ENCODE assay signal across 8 cellular contexts in genomic region chr10:69087600-69088470, GRCh38. TPM values are rescaled to one million over a fixed set of nuclear protein-coding genes. Genes with fewer than 3 reads are reported as not detected.
DNase-seq lines count a peak whose midpoint lies in the region; ATAC-seq, FAIRE-seq and TF ChIP-seq lines count a peak whose summit lies in the region.

Gene SRGN (plus strand): TSS chr10:69088103. CDS start chr10:69088158, 55 bp downstream.

- no peaks in the 10 kb centered on the region for H3K9me3 ChIP-seq in K562 (replicated peaks; ENCODE audit: control insufficient read depth, insufficient read depth, low read depth, low read length)

- POLR2A ChIA-PET in K562 (lab: Yijun Ruan, JAX): interaction anchor here (0.6 to 2.1 kb wide), 12 partner anchors 8 to 76 kb away, joined by 3 to 9 read pairs (median 4); no protein-coding TSS in a partner anchor
- POLR2A ChIA-PET in RWPE1 (lab: Yijun Ruan, JAX; ENCODE audit: low non-redundant PET): no interaction called here

- TF ChIP-seq EP300 in K562 (IDR thresholded peaks at IDR 0.05; ENCODE audit: low read length): no peak

- H3K4me2 ChIP-seq in K562 (ENCODE audit: insufficient read depth, low read length): peak within 1 kb of the TSS; percentile 95

- TF ChIP-seq RAD21 in K562 (CRISPR knock-in tag; conservative IDR thresholded peaks at IDR 0.05 in 1 of 2, IDR thresholded peaks at IDR 0.05 in 1 of 2): no peak

- BruUV-seq in K562 (replicated peaks; lab: Mats Ljungman, UMichigan): no TSS peak

- FAIRE-seq in K562 (lab: Jason Lieb, UNC): peak; percentile 75

- no peak within 1 kb of the TSS for H3K27ac Mint-ChIP-seq in progenitor cell of endocrine pancreas

- H4K20me1 ChIP-seq in K562 (replicated peaks; ENCODE audit: control insufficient read depth, insufficient read depth, low read length): no peaks in the 10 kb centered on the region

- ATAC-seq in GM18907 (IDR thresholded peaks at IDR 0.05; ENCODE audit: unreplicated experiment): peak; percentile 69
- peak; percentile 50 for ATAC-seq in HG03175 (IDR thresholded peaks at IDR 0.05; ENCODE audit: unreplicated experiment)
- ATAC-seq in K562: peak; percentile 70

- TF ChIP-seq POLR2A in K562 (conservative IDR thresholded peaks at IDR 0.05): peak; percentile 96

- peaks cover 30% of the 10 kb centered on the region for H3K27me3 Mint-ChIP-seq in progenitor cell of endocrine pancreas

- peak within 1 kb of the TSS; percentile 51 for H3K4me3 ChIP-seq in K562

- peak; percentile 69 for DNase-seq in T-helper 22 cell (ENCODE audit: low read depth)
- DNase-seq in K562 (ENCODE audit: extremely low read depth in 1 of 4, low spot score in 3 of 4): peak in 3 of 4 experiments; percentile 27 to 90 (median 79)
- DNase-seq in kidney tubule cell (ENCODE audit: low spot score): peak; percentile 8
- DNase-seq in stimulated activated CD4-positive, alpha-beta T cell treated with anti-CD3 and anti-CD28 coated beads, TNF-alpha, amount 100 ng/mL, for 4 hours (ENCODE audit: low read depth in 3 of 3): peak in 2 of 3 experiments; percentile 53 to 61
- no peak for DNase-seq in progenitor cell of endocrine pancreas (ENCODE audit: low spot score, unreplicated experiment)
- no peak for DNase-seq in RWPE1 (ENCODE audit: low spot score)

- in situ Hi-C loops in K562 (cut with MboI): no loop called here

- peaks cover 6% of the 10 kb centered on the region; the same call in 1 of the 3 replicates for H3K36me3 ChIP-seq in K562 (ENCODE audit: control insufficient read depth, insufficient read depth, low read length)

- H3K27me3 ChIP-seq in K562 (ENCODE audit: control insufficient read depth in 2 of 2, insufficient read depth in 2 of 2, low read length in 2 of 2): no peaks in the 10 kb centered on the region

- H3K27ac ChIP-seq in K562 (ENCODE audit: extremely low read depth, low read depth, low read length) (peak within 1 kb of the TSS; percentile 89), RWPE1 (no peak within 1 kb of the TSS)

- H3K9me3 Mint-ChIP-seq in progenitor cell of endocrine pancreas (ENCODE audit: low read depth): no peaks in the 10 kb centered on the region

- no peaks in the 10 kb centered on the region for H3K36me3 Mint-ChIP-seq in progenitor cell of endocrine pancreas (ENCODE audit: insufficient read depth)

- 4% methylated on average over 9 of the region's 9 CpGs for WGBS in K562 (ENCODE audit: insufficient coverage, low coverage, missing lambda C conversion rate)

- no peaks in the 10 kb centered on the region for H3K4me1 Mint-ChIP-seq in progenitor cell of endocrine pancreas (ENCODE audit: low read depth)

- H3K9ac ChIP-seq in K562 (ENCODE audit: insufficient read depth in 1 of 2, low read depth in 2 of 2, low read length in 2 of 2): peak within 1 kb of the TSS; percentile 91 to 92

- no peak within 1 kb of the TSS for H3K4me3 Mint-ChIP-seq in progenitor cell of endocrine pancreas (ENCODE audit: low read depth)

- no peaks in the 10 kb centered on the region for H3K9me1 ChIP-seq in K562 (ENCODE audit: control insufficient read depth, insufficient read depth, low read length)

- intact Hi-C loops in K562 (cut with micrococcal nuclease): loop anchor here (2.0 kb wide), 2 partner anchors 37 to 131 kb away; partner anchors contain the start of genes DDX21 and VPS26A

- H2AFZ ChIP-seq in K562 (ENCODE audit: low read depth, low read length): peak within 1 kb of the TSS; percentile 100

- peaks cover 51% of the 10 kb centered on the region for H3K79me2 ChIP-seq in K562 (ENCODE audit: control insufficient read depth, insufficient read depth, low read length)

- peaks cover 3 to 28% of the 10 kb centered on the region in 2 experiments; a peak in 4 of 5 replicates for H3K4me1 ChIP-seq in K562 (replicated peaks in 1 of 2; ENCODE audit: control insufficient read depth in 2 of 2, insufficient read depth in 2 of 2, low read length in 2 of 2)

- CTCF ChIA-PET in K562 (lab: Yijun Ruan, JAX; ENCODE audit: low intra/inter-chr PET ratio): interaction anchor here (0.6 to 1.6 kb wide), 2 partner anchors 48 to 84 kb away, joined by 3 to 5 read pairs; no protein-coding TSS in a partner anchor
- CTCF ChIA-PET in RWPE1 (lab: Yijun Ruan, JAX): interaction anchor here (0.6 to 0.9 kb wide), 2 partner anchors 44 to 111 kb away, joined by 3 read pairs; no protein-coding TSS in a partner anchor

- TF ChIP-seq CTCF in K562 (IDR thresholded peaks at IDR 0.05 in 2 of 3, conservative IDR thresholded peaks at IDR 0.05 in 1 of 3; ENCODE audit: insufficient read depth in 2 of 3, low read depth in 1 of 3, low read length in 3 of 3): no peak
- no peak for TF ChIP-seq CTCF in progenitor cell of endocrine pancreas (IDR thresholded peaks at IDR 0.05; ENCODE audit: unreplicated experiment)
- TF ChIP-seq CTCF in RWPE1 (conservative IDR thresholded peaks at IDR 0.05; ENCODE audit: low read depth): no peak

TF ChIP-seq in K562, 482 proteins besides CTCF, POLR2A, EP300 and RAD21 (continues in another document):
- TF ChIP-seq MITF (IDR thresholded peaks at IDR 0.05) (no peak), LCOR (CRISPR knock-in tag; IDR thresholded peaks at IDR 0.05) (peak; percentile 49; the same call in 1 of the 2 replicates), SNIP1 (IDR thresholded peaks at IDR 0.05; ENCODE audit: low read depth) (no peak), PML (IDR thresholded peaks at IDR 0.05; ENCODE audit: low read length) (peak; percentile 89), HDAC1 (IDR thresholded peaks at IDR 0.05) (peak in 1 of 2 experiments; percentile 42; a peak in 1 of 4 replicates), NFIC (IDR thresholded peaks at IDR 0.05) (peak; percentile 43), ZNF347 (CRISPR knock-in tag; IDR thresholded peaks at IDR 0.05; ENCODE audit: low read depth) (no peak), ZNF197 (CRISPR knock-in tag; IDR thresholded peaks at IDR 0.05; ENCODE audit: low read depth) (no peak), TFAM (CRISPR knock-in tag; conservative IDR thresholded peaks at IDR 0.05) (no peak), CTCFL (IDR thresholded peaks at IDR 0.05; ENCODE audit: borderline replicate concordance, insufficient read depth, low read depth, low read length, poor library complexity, severe bottlenecking) (no peak), SMARCC2 (IDR thresholded peaks at IDR 0.05; ENCODE audit: low read depth) (peak; percentile 21; the same call in 1 of the 2 replicates), CREB5 (CRISPR knock-in tag; IDR thresholded peaks at IDR 0.05) (no peak), PHB (CRISPR knock-in tag; IDR thresholded peaks at IDR 0.05) (no peak)

RNA-seq across cellular contexts. Expression of gene SRGN, which starts in this region (rescaled TPM):
- 88.1 and 137 TPM in 2 replicates for total RNA-seq in K562 (2011; cell fraction: chromatin; rRNA removed; ENCODE audit: low replicate concordance)
- 154 and 205 TPM in 2 replicates for total RNA-seq in K562 (2011; cell fraction: nucleolus; rRNA removed)
- 184 and 200 TPM in 2 replicates for total RNA-seq in K562 (2011; cell fraction: nucleoplasm; rRNA removed)
- total RNA-seq in K562 (2014; rRNA removed) (147 and 180 TPM in 2 replicates), K562 (2014; rRNA removed; fragmentation: Illumina TruSeq; extraction: Trizol) (256 and 289 TPM in 2 replicates), K562 (2015; rRNA removed; fragmentation: Illumina TruSeq; extraction: Trizol) (149 and 165 TPM in 2 replicates), K562 (2021) (173 and 193 TPM in 2 replicates), progenitor cell of endocrine pancreas (not detected in 2 replicates)
- polyA plus RNA-seq in K562 (2011; rRNA removed) (124 and 136 TPM in 2 replicates), K562 (2014; fragmentation: Illumina TruSeq; extraction: Trizol) (259 and 284 TPM in 2 replicates), K562 (2014; fragmentation: Nextera tagmentation; extraction: Ambion mirVana) (100 to 1,000 TPM; 275 to 304 TPM), K562 (2014; rRNA removed) (169 and 189 TPM in 2 replicates)
- 61.8 and 105 TPM in 2 replicates for polyA plus RNA-seq in K562 (2011; cell fraction: cytosol; rRNA removed)
- polyA plus RNA-seq in K562 (2011; cell fraction: nucleus; rRNA removed): 20.2 and 32.5 TPM in 2 replicates
- 208 and 216 TPM in 2 replicates for polyA plus RNA-seq in K562 (2012)
- 80.5 and 89.5 TPM in 2 replicates for polyA minus RNA-seq in K562 (2011; rRNA and poly(A)+ RNA removed)
- polyA minus RNA-seq in K562 (2011; cell fraction: cytosol; rRNA and poly(A)+ RNA removed): 42.2 and 44.1 TPM in 2 replicates
- 5.8 and 12.2 TPM in 2 replicates for polyA minus RNA-seq in K562 (2011; cell fraction: nucleus; rRNA and poly(A)+ RNA removed)

Comparison
In these comparisons a context has a peak if more than half of its experiments do, and no peak if none do; other contexts are left out.
1. RNA of gene SRGN (total RNA-seq): 88.1 to 289 TPM in K562; not detected in progenitor cell of endocrine pancreas; every median in the first group is over 10 times any median in the second.
2. DNase-seq: peak in T-helper 22 cell (single experiment), K562 (3 of 4), kidney tubule cell (single experiment) and stimulated activated CD4-positive, alpha-beta T cell treated with anti-CD3 and anti-CD28 coated beads, TNF-alpha, amount 100 ng/mL, for 4 hours (2 of 3); none in progenitor cell of endocrine pancreas (single experiment) and RWPE1 (single experiment).
3. Peak in every context shown above with its lines, with median percentiles within 50 percentile points of each other: ATAC-seq.